In the genomic region with DNA sequence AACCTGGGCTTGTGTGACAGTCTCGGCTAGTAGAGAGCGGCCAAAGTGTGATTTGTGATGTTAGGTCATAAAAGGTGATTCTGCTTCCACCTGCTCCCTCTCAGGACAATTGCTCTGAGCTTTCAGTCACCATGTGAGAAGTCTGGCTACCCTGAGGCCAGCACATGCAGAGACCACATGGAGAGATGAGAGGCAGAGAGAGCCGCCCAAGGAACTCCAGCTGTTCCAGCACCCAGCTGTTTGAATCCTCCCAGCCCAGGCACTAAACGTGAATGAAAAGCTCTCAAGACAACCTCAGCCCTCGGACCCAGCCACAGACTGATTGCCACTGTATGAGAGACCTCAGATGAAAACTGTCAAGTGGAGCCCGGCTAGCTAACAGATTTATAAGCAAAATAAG, we compare ENCODE assay signal across 16 cellular contexts.
"Had no signal": no experiment of that assay in that cellular context is flagged by ENCODE, and none has a peak within 500 bp of the region (broad histone marks: within the 10 kb centered on the region; RNA-seq: fewer than 3 reads in every experiment).

No MANE protein-coding gene starts in this region.

- H3K4me1 Mint-ChIP-seq: activated CD4-positive, alpha-beta T cell treated with anti-CD3 and anti-CD28 coated beads for 36 hours; activated naive CD4-positive, alpha-beta T cell treated with anti-CD3 and anti-CD28 coated beads, Interleukin-2, amount 50 U/mL, for 24 hours had no signal

- H3K9me3 Mint-ChIP-seq: activated naive CD4-positive, alpha-beta T cell treated with anti-CD3 and anti-CD28 coated beads, Interleukin-2, amount 50 U/mL, for 24 hours; dendritic cell treated with granulocyte-macrophage colony-stimulating factor and Interleukin-4, amounts not matched to agents 40 ng/mL and 50 ng/mL, for 4 days had no signal

- H3K4me3 ChIP-seq: gastrocnemius medialis, heart left ventricle, left lung, tibial nerve had no signal

- H3K27ac ChIP-seq: gastrocnemius medialis, heart left ventricle, left lung, tibial nerve had no signal

- H3K27ac Mint-ChIP-seq: activated CD4-positive, alpha-beta T cell treated with anti-CD3 and anti-CD28 coated beads for 36 hours; activated naive CD4-positive, alpha-beta T cell treated with anti-CD3 and anti-CD28 coated beads, Interleukin-2, amount 50 U/mL, for 24 hours; dendritic cell treated with granulocyte-macrophage colony-stimulating factor and Interleukin-4, amounts not matched to agents 40 ng/mL and 50 ng/mL, for 4 days; progenitor cell of endocrine pancreas had no signal

- H3K4me3 Mint-ChIP-seq: activated CD4-positive, alpha-beta T cell treated with anti-CD3 and anti-CD28 coated beads for 36 hours; activated naive CD4-positive, alpha-beta T cell treated with anti-CD3 and anti-CD28 coated beads, Interleukin-2, amount 50 U/mL, for 24 hours; dendritic cell treated with granulocyte-macrophage colony-stimulating factor and Interleukin-4, amounts not matched to agents 40 ng/mL and 50 ng/mL, for 4 days had no signal

- H3K27me3 ChIP-seq: gastrocnemius medialis, tibial nerve had no signal

- ATAC-seq: activated CD4-positive, alpha-beta T cell treated with anti-CD3 and anti-CD28 coated beads for 36 hours; esophagus mucosa; gastrocnemius medialis; left lung; stimulated activated naive CD8-positive, alpha-beta T cell treated with anti-CD3 and anti-CD28 coated beads, Interleukin-15, Interleukin-2, amounts not matched to agents 100 U/mL and 50 U/mL, for 24 hours had no signal

- H3K36me3 Mint-ChIP-seq: activated naive CD4-positive, alpha-beta T cell treated with anti-CD3 and anti-CD28 coated beads, Interleukin-2, amount 50 U/mL, for 24 hours had no signal

- DNase-seq: activated CD4-positive, alpha-beta T cell treated with anti-CD3 and anti-CD28 coated beads for 36 hours; activated CD4-positive, alpha-beta T cell treated with anti-CD3 and anti-CD28 coated beads, Interleukin-2, amount 50 U/mL, for 48 hours; activated gamma-delta T cell; effector CD8-positive, alpha-beta T cell; gastrocnemius medialis; heart left ventricle; kidney; left lung; stimulated activated CD4-positive, alpha-beta T cell treated with anti-CD3 and anti-CD28 coated beads, Interleukin-2, amount 100 ng/mL, for 24 hours; stimulated activated naive CD8-positive, alpha-beta T cell treated with anti-CD3 and anti-CD28 coated beads, Interleukin-15, Interleukin-2, amounts not matched to agents 100 U/mL and 50 U/mL, for 24 hours; substantia nigra had no signal

- H3K27me3 Mint-ChIP-seq: progenitor cell of endocrine pancreas had no signal

- H3K4me1 ChIP-seq: gastrocnemius medialis, heart left ventricle, left lung, tibial nerve had no signal

- H3K36me3 ChIP-seq: gastrocnemius medialis, heart left ventricle, left lung, tibial nerve had no signal
